In the genomic region with DNA sequence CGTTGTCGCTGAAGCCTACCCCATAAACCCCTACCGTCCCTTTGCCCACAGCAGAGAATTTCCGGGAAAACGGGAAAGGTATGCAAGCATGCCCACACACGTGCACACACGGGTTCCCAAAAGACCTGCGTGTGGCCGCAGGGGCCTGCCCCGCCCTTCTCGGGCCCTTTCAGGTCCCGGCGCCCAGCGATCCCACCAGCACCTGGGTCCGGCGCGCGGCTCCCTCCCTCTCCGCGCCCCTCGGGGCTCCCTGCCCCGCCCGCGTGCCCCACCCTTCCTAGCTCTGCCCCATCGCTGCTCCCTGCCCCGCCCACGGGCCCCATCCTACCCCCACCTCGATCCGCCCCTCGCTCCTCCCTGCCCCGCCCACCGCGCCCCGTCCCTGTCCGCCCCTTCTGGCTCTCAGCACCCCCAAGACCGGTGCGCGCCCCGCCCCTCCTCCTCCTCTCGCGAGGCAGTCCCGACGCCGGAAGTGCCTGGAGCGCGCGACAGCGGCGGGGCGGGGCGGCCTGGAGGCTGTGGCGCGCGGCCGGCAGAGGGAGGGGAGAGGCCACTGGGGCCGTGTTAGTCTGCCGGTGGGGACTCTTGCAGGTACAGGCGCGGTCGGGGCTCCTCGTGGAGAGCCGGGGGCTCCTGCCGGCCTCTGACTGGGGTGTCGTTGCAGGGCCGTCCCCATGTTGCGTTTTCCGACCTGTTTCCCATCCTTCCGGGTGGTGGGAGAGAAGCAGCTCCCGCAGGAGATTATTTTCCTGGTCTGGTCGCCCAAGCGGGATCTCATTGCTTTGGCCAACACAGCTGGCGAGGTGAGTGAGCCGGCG, we compare ENCODE assay signal across 8 cellular contexts. TPM values are rescaled to one million over a fixed set of nuclear protein-coding genes. Genes with fewer than 3 reads are reported as not detected.
DNase-seq lines count a peak whose midpoint lies in the region; ATAC-seq and TF ChIP-seq lines count a peak whose summit lies in the region.

A gene with protein sequence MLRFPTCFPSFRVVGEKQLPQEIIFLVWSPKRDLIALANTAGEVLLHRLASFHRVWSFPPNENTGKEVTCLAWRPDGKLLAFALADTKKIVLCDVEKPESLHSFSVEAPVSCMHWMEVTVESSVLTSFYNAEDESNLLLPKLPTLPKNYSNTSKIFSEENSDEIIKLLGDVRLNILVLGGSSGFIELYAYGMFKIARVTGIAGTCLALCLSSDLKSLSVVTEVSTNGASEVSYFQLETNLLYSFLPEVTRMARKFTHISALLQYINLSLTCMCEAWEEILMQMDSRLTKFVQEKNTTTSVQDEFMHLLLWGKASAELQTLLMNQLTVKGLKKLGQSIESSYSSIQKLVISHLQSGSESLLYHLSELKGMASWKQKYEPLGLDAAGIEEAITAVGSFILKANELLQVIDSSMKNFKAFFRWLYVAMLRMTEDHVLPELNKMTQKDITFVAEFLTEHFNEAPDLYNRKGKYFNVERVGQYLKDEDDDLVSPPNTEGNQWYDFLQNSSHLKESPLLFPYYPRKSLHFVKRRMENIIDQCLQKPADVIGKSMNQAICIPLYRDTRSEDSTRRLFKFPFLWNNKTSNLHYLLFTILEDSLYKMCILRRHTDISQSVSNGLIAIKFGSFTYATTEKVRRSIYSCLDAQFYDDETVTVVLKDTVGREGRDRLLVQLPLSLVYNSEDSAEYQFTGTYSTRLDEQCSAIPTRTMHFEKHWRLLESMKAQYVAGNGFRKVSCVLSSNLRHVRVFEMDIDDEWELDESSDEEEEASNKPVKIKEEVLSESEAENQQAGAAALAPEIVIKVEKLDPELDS (plus strand): TSS at position 510 of the 818 bp plus-strand sequence. CDS start 165 bp downstream, at position 675.

- H2AFZ ChIP-seq in IMR-90 (replicated peaks; ENCODE audit: low read length, poor library complexity): peak within 1 kb of the TSS; percentile 98

- WGBS in IMR-90 (ENCODE audit: extremely low coverage in 2 of 2, insufficient read length in 1 of 2), 2 experiments: 0% methylated on average over 9 of the region's 74 CpGs; no CpG with 5 or more reads in 1 of the 2 experiments

- intact Hi-C loops in IMR-90 (cut with micrococcal nuclease): loop anchor here (10.0 kb wide), 1 partner anchor 522 kb away; no protein-coding TSS in a partner anchor

- peak; percentile 95 for ATAC-seq in GM21529 (IDR thresholded peaks at IDR 0.05; ENCODE audit: unreplicated experiment)
- ATAC-seq in IMR-90 (ENCODE audit: low read depth): peak; percentile 96

- BruUV-seq in IMR-90 (replicated peaks; lab: Mats Ljungman, UMichigan): no TSS peak

- H2AK5ac ChIP-seq in IMR-90 (ENCODE audit: low read depth, low read length): no peak within 1 kb of the TSS

- H3K9me3 ChIP-seq in IMR-90 (ENCODE audit: control insufficient read depth, insufficient read depth, low read length): no peaks in the 10 kb centered on the region

- CTCF ChIA-PET in IMR-90 (lab: Yijun Ruan, JAX): interaction anchor here (0.9 kb wide), 1 partner anchor 65 kb away, joined by 3 read pairs; the partner anchor contains the start of gene ZCCHC4

- peak within 1 kb of the TSS; percentile 83 for H4K91ac ChIP-seq in IMR-90 (ENCODE audit: insufficient read depth, low read depth, low read length)

- H4K8ac ChIP-seq in IMR-90 (ENCODE audit: low read depth in 2 of 2, low read length in 2 of 2): peak within 1 kb of the TSS; percentile 82 to 94

- no peaks in the 10 kb centered on the region for H4K20me1 ChIP-seq in IMR-90 (ENCODE audit: insufficient read depth, low read length)

- H3K4me1 ChIP-seq in IMR-90 (ENCODE audit: control insufficient read depth, insufficient read depth, low read length): peaks cover 5% of the 10 kb centered on the region

- dilution Hi-C loops in IMR-90 (cut with HindIII; ENCODE audit: low sequenced_read_pairs, unreplicated experiment): no loop called here

- H2BK120ac ChIP-seq in IMR-90 (ENCODE audit: low read depth, low read length): peak within 1 kb of the TSS; percentile 47

- peaks cover 16% of the 10 kb centered on the region for H3K9me1 ChIP-seq in IMR-90 (ENCODE audit: insufficient read depth, low read length)

- H3K23ac ChIP-seq in IMR-90 (ENCODE audit: low read depth, low read length): peak within 1 kb of the TSS; percentile 67

- H4K5ac ChIP-seq in IMR-90 (ENCODE audit: low read depth, low read length): peak within 1 kb of the TSS; percentile 94

- peak within 1 kb of the TSS; percentile 63 for H3K56ac ChIP-seq in IMR-90 (ENCODE audit: extremely low read depth, insufficient read depth, low read length)

- DNase-seq in DMS 273 treated with DMSO at 0.1 percent for 48 hours (lab: John Stamatoyannopoulos, UW): peak; percentile 72
- peak; percentile 82 for DNase-seq in IMR-90
- peak; percentile 36 for DNase-seq in OCI-M2 (lab: John Stamatoyannopoulos, UW; ENCODE audit: unreplicated experiment)
- DNase-seq in activated T-cell treated with anti-CD3 and anti-CD28 coated beads for 4 hours: peak; percentile 98
- DNase-seq in epithelial cell of proximal tubule (ENCODE audit: low read depth): no peak
- DNase-seq in mucosa of gallbladder (ENCODE audit: low spot score): peak; percentile 95
- peak; percentile 99 for DNase-seq in stimulated activated CD8-positive, alpha-beta memory T cell treated with anti-CD3 and anti-CD28 coated beads, Interleukin-4, amount 100 ng/mL, for 24 hours (ENCODE audit: low read depth)

- H2AK9ac ChIP-seq in IMR-90 (replicated peaks; ENCODE audit: low read depth, low read length, poor library complexity): peak within 1 kb of the TSS; percentile 89

- H3K4ac ChIP-seq in IMR-90 (ENCODE audit: low read depth, low read length): peak within 1 kb of the TSS; percentile 81

- no peak; the same call in 1 of the 2 replicates for TF ChIP-seq POLR2A in IMR-90 (IDR thresholded peaks at IDR 0.05; ENCODE audit: low read depth, low read length)

- H3K36me3 ChIP-seq in IMR-90 (ENCODE audit: control insufficient read depth, insufficient read depth, low read length): peaks cover 5% of the 10 kb centered on the region; the same call in 1 of the 2 replicates

- H3K79me1 ChIP-seq in IMR-90 (ENCODE audit: low read depth in 1 of 2, low read length in 2 of 2): peaks cover 23 to 29% of the 10 kb centered on the region in 2 experiments

- peak within 1 kb of the TSS; percentile 56 for H2BK5ac ChIP-seq in IMR-90 (ENCODE audit: low read depth, low read length, poor library complexity, severe bottlenecking)

- H3K18ac ChIP-seq in IMR-90 (ENCODE audit: low read depth, low read length): peak within 1 kb of the TSS; percentile 74; the same call in 1 of the 2 replicates

- no peak within 1 kb of the TSS for H2BK20ac ChIP-seq in IMR-90 (ENCODE audit: low read depth, low read length)

- no peak for TF ChIP-seq RAD21 in IMR-90 (IDR thresholded peaks at IDR 0.05; ENCODE audit: low read length)

- 0 out of 2 replicates have a peak, but pooled peaks have one; percentile 11 for TF ChIP-seq CTCF in IMR-90 (conservative IDR thresholded peaks at IDR 0.05; ENCODE audit: low read depth, low read length)
- no peak for TF ChIP-seq CTCF in epithelial cell of proximal tubule (conservative IDR thresholded peaks at IDR 0.05; ENCODE audit: low read depth, low read length)

- H3K4me3 ChIP-seq in IMR-90 (ENCODE audit: insufficient read depth, low read depth, low read length) (peak within 1 kb of the TSS; percentile 99), epithelial cell of proximal tubule (ENCODE audit: low read depth, low read length) (peak within 1 kb of the TSS; percentile 94)

- H3K27me3 ChIP-seq in IMR-90 (ENCODE audit: control insufficient read depth, insufficient read depth, low read length): no peaks in the 10 kb centered on the region

- H3K4me2 ChIP-seq in IMR-90 (ENCODE audit: low read depth, low read length): peak within 1 kb of the TSS; percentile 92

- H3K14ac ChIP-seq in IMR-90 (replicated peaks; ENCODE audit: low read depth, low read length): peak within 1 kb of the TSS; percentile 87

- in situ Hi-C loops in IMR-90 (cut with MboI; ENCODE audit: low sequenced_read_pairs): no loop called here

- peak within 1 kb of the TSS; percentile 92 for H3K9ac ChIP-seq in IMR-90 (ENCODE audit: low read depth, low read length)

- no peak within 1 kb of the TSS for H2BK15ac ChIP-seq in IMR-90 (ENCODE audit: low read depth, low read length)

- POLR2A ChIA-PET in IMR-90 (lab: Charles Lee; ENCODE audit: unreplicated experiment): no interaction called here

- H3K27ac ChIP-seq in IMR-90 (ENCODE audit: insufficient read depth, low read length): peak within 1 kb of the TSS; percentile 73

TF ChIP-seq in IMR-90, 13 proteins besides CTCF, POLR2A, EP300 and RAD21:
- TF ChIP-seq, protein P1, sequence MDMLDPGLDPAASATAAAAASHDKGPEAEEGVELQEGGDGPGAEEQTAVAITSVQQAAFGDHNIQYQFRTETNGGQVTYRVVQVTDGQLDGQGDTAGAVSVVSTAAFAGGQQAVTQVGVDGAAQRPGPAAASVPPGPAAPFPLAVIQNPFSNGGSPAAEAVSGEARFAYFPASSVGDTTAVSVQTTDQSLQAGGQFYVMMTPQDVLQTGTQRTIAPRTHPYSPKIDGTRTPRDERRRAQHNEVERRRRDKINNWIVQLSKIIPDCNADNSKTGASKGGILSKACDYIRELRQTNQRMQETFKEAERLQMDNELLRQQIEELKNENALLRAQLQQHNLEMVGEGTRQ (IDR thresholded peaks at IDR 0.05; ENCODE audit: low read depth, low read length): no peak
- TF ChIP-seq MAZ (IDR thresholded peaks at IDR 0.05; ENCODE audit: borderline replicate concordance, low read depth, low read length): peak; percentile 96; the same call in 1 of the 2 replicates
TF ChIP-seq in IMR-90: peak in this region for 1.

RNA-seq across cellular contexts. Expression of the gene that starts here (rescaled TPM):
- 18.3 and 23.3 TPM in 2 replicates for total RNA-seq in IMR-90 (2012; rRNA removed)
- polyA plus RNA-seq in IMR-90 (2012; rRNA removed): 9.6 and 12.4 TPM in 2 replicates
- 0.98 and 1.3 TPM in 2 replicates for polyA plus RNA-seq in IMR-90 (2012; cell fraction: cytosol; rRNA removed)
- 6.2 and 41.5 TPM in 2 replicates for polyA plus RNA-seq in IMR-90 (2012; cell fraction: nucleus; rRNA removed; ENCODE audit: low replicate concordance)
- total RNA-seq in epithelial cell of proximal tubule: 9.0 and 18.0 TPM in 2 replicates
- total RNA-seq in mucosa of gallbladder: 28.9 TPM
